25 cellular contexts compared by ENCODE assay signal in the genomic region with DNA sequence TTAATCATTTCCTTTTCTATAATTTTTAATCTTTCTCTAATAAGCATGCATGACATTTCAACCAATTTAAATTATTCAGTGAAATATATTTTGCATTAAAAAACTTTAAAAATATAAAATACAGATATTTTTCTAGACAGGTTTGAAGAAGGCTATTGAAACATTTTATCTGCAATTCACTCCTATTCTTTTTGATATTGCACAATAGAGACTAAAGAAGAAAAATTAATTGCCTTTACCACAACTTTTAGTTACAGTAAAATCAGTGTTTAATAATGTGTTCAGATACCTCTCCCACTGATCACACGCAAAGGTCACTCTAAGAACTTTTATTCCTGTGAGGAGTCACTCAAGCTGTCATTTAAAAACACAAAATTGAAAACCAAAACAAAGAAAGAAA.
"Had no signal": no experiment of that assay in that cellular context is flagged by ENCODE, and none has a peak within 500 bp of the region (broad histone marks: within the 10 kb centered on the region; RNA-seq: fewer than 3 reads in every experiment).

No MANE protein-coding gene starts in this region.

- H3K4me1 Mint-ChIP-seq: endodermal cell had no signal

- H3K27ac ChIP-seq: colonic mucosa, coronary artery, dorsolateral prefrontal cortex, epithelial cell of prostate, esophagus muscularis mucosa, esophagus squamous epithelium, foreskin keratinocyte, gastrocnemius medialis, gastroesophageal sphincter, heart left ventricle, heart right ventricle had no signal

- H3K27ac Mint-ChIP-seq: dendritic cell treated with granulocyte-macrophage colony-stimulating factor and Interleukin-4, amounts not matched to agents 40 ng/mL and 50 ng/mL, for 4 days; effector memory CD8-positive, alpha-beta T cell; endodermal cell had no signal

- H3K27me3 ChIP-seq: colonic mucosa, dorsolateral prefrontal cortex, esophagus muscularis mucosa, esophagus squamous epithelium, foreskin keratinocyte, gastrocnemius medialis, gastroesophageal sphincter, heart left ventricle, heart right ventricle had no signal

- H3K27me3 Mint-ChIP-seq: dendritic cell treated with granulocyte-macrophage colony-stimulating factor and Interleukin-4, amounts not matched to agents 40 ng/mL and 50 ng/mL, for 4 days; effector memory CD8-positive, alpha-beta T cell had no signal

- H3K4me3 Mint-ChIP-seq: dendritic cell treated with granulocyte-macrophage colony-stimulating factor and Interleukin-4, amounts not matched to agents 40 ng/mL and 50 ng/mL, for 4 days; effector memory CD8-positive, alpha-beta T cell; endodermal cell had no signal

- H3K9me3 Mint-ChIP-seq: endodermal cell had no signal

- H3K4me1 ChIP-seq: colonic mucosa, esophagus muscularis mucosa, esophagus squamous epithelium, foreskin keratinocyte, gastrocnemius medialis, gastroesophageal sphincter, heart left ventricle, heart right ventricle had no signal

- H3K9me3 ChIP-seq: colonic mucosa, esophagus muscularis mucosa, esophagus squamous epithelium, gastrocnemius medialis, gastroesophageal sphincter had no signal

- H3K36me3 ChIP-seq: colonic mucosa, esophagus muscularis mucosa, esophagus squamous epithelium, gastrocnemius medialis, gastroesophageal sphincter, heart left ventricle, heart right ventricle had no signal

- ATAC-seq: effector memory CD8-positive, alpha-beta T cell; esophagus mucosa; foreskin keratinocyte; gastrocnemius medialis; gastroesophageal sphincter; heart left ventricle; heart right ventricle had no signal

- H3K4me3 ChIP-seq: colonic mucosa, coronary artery, dorsolateral prefrontal cortex, esophagus muscularis mucosa, esophagus squamous epithelium, gastrocnemius medialis, gastroesophageal sphincter, heart left ventricle, heart right ventricle had no signal

- DNase-seq: colonic mucosa; cortex of kidney; dermis blood vessel endothelial cell; dorsolateral prefrontal cortex; effector CD4-positive, alpha-beta T cell; effector CD8-positive, alpha-beta T cell; effector memory CD4-positive, alpha-beta T cell; effector memory CD8-positive, alpha-beta T cell; endodermal cell; erythroblast; esophagus squamous epithelium; foreskin fibroblast; foreskin keratinocyte; foreskin melanocyte; gastrocnemius medialis; glutamatergic neuron; head of caudate nucleus; heart left ventricle; heart right ventricle had no signal
